Comparison of ENCODE assay signal across 22 cellular contexts in the genomic region with DNA sequence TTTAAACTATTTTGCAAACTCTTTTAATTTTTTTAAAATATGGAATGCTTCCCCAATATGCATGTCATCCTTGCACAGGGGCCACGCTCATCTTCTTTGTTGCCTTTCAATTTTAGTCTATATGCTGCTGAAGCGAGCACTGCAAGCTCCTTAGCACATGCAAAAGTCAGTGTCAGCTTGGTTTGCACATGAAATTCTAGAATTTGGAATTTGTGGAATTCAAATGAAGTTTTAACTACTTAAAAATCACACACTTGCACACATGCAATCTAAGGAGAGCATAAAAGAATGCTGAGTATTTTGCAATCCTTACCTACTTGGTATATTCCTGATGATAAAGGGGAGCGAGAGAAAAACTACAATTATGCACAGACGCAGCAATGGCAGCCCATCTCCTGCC.
DNase-seq lines count a peak whose midpoint lies in the region; ATAC-seq lines count a peak whose summit lies in the region.
"Had no signal": no experiment of that assay in that cellular context is flagged by ENCODE, and none has a peak within 500 bp of the region (broad histone marks: within the 10 kb centered on the region; RNA-seq: fewer than 3 reads in every experiment).

No MANE protein-coding gene starts in this region.

- H3K9me3 Mint-ChIP-seq in activated T-helper 17 cell treated with anti-CD3 and anti-CD28 coated beads, Interleukin-2, amount 50 U/mL, for 72 hours, result no peaks in the 10 kb centered on the region

- peak; percentile 6 for ATAC-seq in activated T-helper 17 cell treated with anti-CD3 and anti-CD28 coated beads, Interleukin-2, amount 50 U/mL, for 72 hours (replicated peaks)
- ATAC-seq: right cardiac atrium had no signal

- H4K91ac ChIP-seq in mesenchymal stem cell (ENCODE audit: low read length), result no peak overlapping the region

- H2AFZ ChIP-seq in mesenchymal stem cell (ENCODE audit: low read depth, low read length), result no peak overlapping the region
- H2AFZ ChIP-seq in Karpas-422 (ENCODE audit: low read length), result no peak overlapping the region

- no peak overlapping the region for H3K14ac ChIP-seq in mesenchymal stem cell (ENCODE audit: low read length in 2 of 2)

- no peak overlapping the region for H2BK5ac ChIP-seq in mesenchymal stem cell (ENCODE audit: low read depth, low read length, poor library complexity, severe bottlenecking)

- no peak overlapping the region for H3K9ac ChIP-seq in mesenchymal stem cell (ENCODE audit: low read length)
- H3K9ac ChIP-seq in Karpas-422 (ENCODE audit: low read length), result no peak overlapping the region

- peaks cover 5% of the 10 kb centered on the region for H3K4me1 Mint-ChIP-seq in activated T-helper 17 cell treated with anti-CD3 and anti-CD28 coated beads, Interleukin-2, amount 50 U/mL, for 72 hours
- H3K4me1 Mint-ChIP-seq: B cell had no signal

- no peaks in the 10 kb centered on the region for H4K20me1 ChIP-seq in Karpas-422 (ENCODE audit: insufficient read depth, low read depth, low read length)

- no peak overlapping the region for H2BK15ac ChIP-seq in mesenchymal stem cell (ENCODE audit: low read depth, poor library complexity, severe bottlenecking)

- H3K27ac ChIP-seq in mesenchymal stem cell (ENCODE audit: low read length, poor library complexity, severe bottlenecking) (peak overlapping the region; percentile 63), Karpas-422 (ENCODE audit: low read length) (no peak overlapping the region)
- H3K27ac ChIP-seq: spleen, transverse colon had no signal

- no peaks in the 10 kb centered on the region for H3K27me3 ChIP-seq in mesenchymal stem cell (ENCODE audit: control insufficient read depth in 1 of 2, insufficient read depth in 1 of 2, low read length in 2 of 2)
- no peaks in the 10 kb centered on the region for H3K27me3 ChIP-seq in Karpas-422 (ENCODE audit: low read length)
- H3K27me3 ChIP-seq: adrenal gland, brain microvascular endothelial cell, spleen, transverse colon had no signal

- H2AK5ac ChIP-seq in mesenchymal stem cell (ENCODE audit: low read length, severe bottlenecking), result no peak overlapping the region

- no peak overlapping the region for H3K4me3 ChIP-seq in mesenchymal stem cell (ENCODE audit: insufficient read depth in 1 of 2, low read depth in 1 of 2, low read length in 2 of 2)
- no peak overlapping the region for H3K4me3 ChIP-seq in Karpas-422 (ENCODE audit: low read length)
- H3K4me3 ChIP-seq: adrenal gland, lung, spleen, transverse colon had no signal

- no peak overlapping the region for H3K23ac ChIP-seq in mesenchymal stem cell (ENCODE audit: low read length in 2 of 2)

- no peaks in the 10 kb centered on the region for H3K36me3 Mint-ChIP-seq in activated T-helper 17 cell treated with anti-CD3 and anti-CD28 coated beads, Interleukin-2, amount 50 U/mL, for 72 hours (ENCODE audit: low read depth)

- no peaks in the 10 kb centered on the region for H3K79me1 ChIP-seq in mesenchymal stem cell (replicated peaks; ENCODE audit: low read length, poor library complexity, severe bottlenecking)

- no peaks in the 10 kb centered on the region for H3K9me2 ChIP-seq in Karpas-422 (replicated peaks; ENCODE audit: insufficient read depth, low read length)

- H3K4me3 Mint-ChIP-seq in activated T-helper 17 cell treated with anti-CD3 and anti-CD28 coated beads, Interleukin-2, amount 50 U/mL, for 72 hours, result peak overlapping the region; percentile 25
- H3K4me3 Mint-ChIP-seq: activated CD4-positive, alpha-beta T cell treated with anti-CD3 and anti-CD28 coated beads for 36 hours; B cell had no signal

- H3K4ac ChIP-seq in mesenchymal stem cell (ENCODE audit: low read depth in 1 of 2, low read length in 2 of 2), result no peak overlapping the region

- H3K4me2 ChIP-seq in mesenchymal stem cell (ENCODE audit: low read length, poor library complexity, severe bottlenecking) (no peak overlapping the region), Karpas-422 (ENCODE audit: low read depth, low read length, poor library complexity, severe bottlenecking) (no peak overlapping the region)

- peaks cover 6% of the 10 kb centered on the region for H3K4me1 ChIP-seq in mesenchymal stem cell (ENCODE audit: control insufficient read depth, insufficient read depth, low read depth, low read length)
- no peaks in the 10 kb centered on the region for H3K4me1 ChIP-seq in Karpas-422 (ENCODE audit: low read length)
- H3K4me1 ChIP-seq: spleen, transverse colon had no signal

- H4K8ac ChIP-seq in mesenchymal stem cell (ENCODE audit: low read length), result no peak overlapping the region

- no peak overlapping the region for H2BK12ac ChIP-seq in mesenchymal stem cell (ENCODE audit: low read length in 2 of 2)

- H3K27me3 Mint-ChIP-seq in activated T-helper 17 cell treated with anti-CD3 and anti-CD28 coated beads, Interleukin-2, amount 50 U/mL, for 72 hours, result no peaks in the 10 kb centered on the region
- H3K27me3 Mint-ChIP-seq: activated CD4-positive, alpha-beta T cell treated with anti-CD3 and anti-CD28 coated beads for 36 hours; B cell had no signal

- H3K18ac ChIP-seq in mesenchymal stem cell (ENCODE audit: low read depth in 1 of 2, low read length in 2 of 2), result no peak overlapping the region

- no peaks in the 10 kb centered on the region for H3K79me2 ChIP-seq in Karpas-422 (ENCODE audit: low read length)

- H2BK120ac ChIP-seq in mesenchymal stem cell (ENCODE audit: low read depth, low read length), result no peak overlapping the region

- H3K27ac Mint-ChIP-seq in activated T-helper 17 cell treated with anti-CD3 and anti-CD28 coated beads, Interleukin-2, amount 50 U/mL, for 72 hours, result peak overlapping the region; percentile 78
- H3K27ac Mint-ChIP-seq: activated CD4-positive, alpha-beta T cell treated with anti-CD3 and anti-CD28 coated beads for 36 hours; B cell had no signal

- H3K36me3 ChIP-seq in mesenchymal stem cell (ENCODE audit: control insufficient read depth in 1 of 2, insufficient read depth in 2 of 2, low read depth in 1 of 2, low read length in 2 of 2) (peaks cover 3 to 9% of the 10 kb centered on the region in 2 experiments), Karpas-422 (ENCODE audit: insufficient read depth, low read length) (no peaks in the 10 kb centered on the region)
- H3K36me3 ChIP-seq: adrenal gland, brain microvascular endothelial cell, spleen, transverse colon had no signal

- DNase-seq in activated CD8-positive, alpha-beta memory T cell treated with anti-CD3 and anti-CD28 coated beads for 24 hours, result peak; percentile 17
- no peak for DNase-seq in activated CD8-positive, alpha-beta memory T cell treated with anti-CD3 and anti-CD28 coated beads, Interleukin-2, amount 50 U/mL, for 48 hours
- DNase-seq in EL (peak; percentile 15), mesenchymal stem cell (no peak), Karpas-422 (no peak), NCI-H510A (lab: John Stamatoyannopoulos, UW) (no peak), T1000 (lab: John Stamatoyannopoulos, UW) (no peak)
- DNase-seq: H7, head of caudate nucleus, NCI-H1417, NCI-H2029 treated with DMSO at 0.1 percent for 48 hours, NCI-H69, posterior cingulate gyrus, right cardiac atrium, spleen, transverse colon had no signal

- H3K9me3 ChIP-seq in mesenchymal stem cell (ENCODE audit: control insufficient read depth, low read length) (no peaks in the 10 kb centered on the region), Karpas-422 (ENCODE audit: low read length) (no peaks in the 10 kb centered on the region)
- H3K9me3 ChIP-seq: adrenal gland, spleen, transverse colon had no signal

- 82% methylated on average over 2 of the region's 4 CpGs for WGBS in mesenchymal stem cell

Comparison
In these comparisons a context has a peak if more than half of its experiments do, and no peak if none do; other contexts are left out.
1. DNase-seq: peak in activated CD8-positive, alpha-beta memory T cell treated with anti-CD3 and anti-CD28 coated beads for 24 hours (single experiment) and EL (single experiment); none in activated CD8-positive, alpha-beta memory T cell treated with anti-CD3 and anti-CD28 coated beads, Interleukin-2, amount 50 U/mL, for 48 hours (single experiment), mesenchymal stem cell (single experiment), Karpas-422 (single experiment), NCI-H510A (single experiment) and T1000 (single experiment).